1 cellular context compared by ENCODE assay signal in genomic region chr19:35344511-35345031, GRCh38.
TF ChIP-seq lines count a peak whose summit lies in the region.

No MANE protein-coding gene starts in this region.

TF ChIP-seq in HepG2, 621 proteins besides CTCF, POLR2A, EP300 and RAD21:
- TF ChIP-seq ZSCAN25 (CRISPR knock-in tag; IDR thresholded peaks at IDR 0.05) (peak; percentile 42; the same call in 1 of the 2 replicates), ZNF512 (CRISPR knock-in tag; IDR thresholded peaks at IDR 0.05) (no peak)
